ENCODE assay signal across 1 cellular context in genomic region chr11:130673698-130674097, GRCh38.
A peak's percentile ranks its signal among the peaks of the same experiment; 100 is the strongest.
TF ChIP-seq lines count a peak whose summit lies in the region.

No MANE protein-coding gene starts in this region.

TF ChIP-seq in HCT116, 20 proteins besides CTCF, POLR2A, EP300 and RAD21:
- TF ChIP-seq SIN3A (IDR thresholded peaks at IDR 0.05; ENCODE audit: low read depth) (no peak), POLR2AphosphoS5 (IDR thresholded peaks at IDR 0.05; ENCODE audit: low read depth, low read length) (no peak), TCF7L2 (IDR thresholded peaks at IDR 0.05; ENCODE audit: borderline replicate concordance, extremely low read depth, insufficient read depth, insufficient read length) (no peak), REST (IDR thresholded peaks at IDR 0.05; ENCODE audit: low read depth) (peak; percentile 24; the same call in 1 of the 2 replicates)
